Comparison of ENCODE assay signal across 7 cellular contexts in the genomic region with DNA sequence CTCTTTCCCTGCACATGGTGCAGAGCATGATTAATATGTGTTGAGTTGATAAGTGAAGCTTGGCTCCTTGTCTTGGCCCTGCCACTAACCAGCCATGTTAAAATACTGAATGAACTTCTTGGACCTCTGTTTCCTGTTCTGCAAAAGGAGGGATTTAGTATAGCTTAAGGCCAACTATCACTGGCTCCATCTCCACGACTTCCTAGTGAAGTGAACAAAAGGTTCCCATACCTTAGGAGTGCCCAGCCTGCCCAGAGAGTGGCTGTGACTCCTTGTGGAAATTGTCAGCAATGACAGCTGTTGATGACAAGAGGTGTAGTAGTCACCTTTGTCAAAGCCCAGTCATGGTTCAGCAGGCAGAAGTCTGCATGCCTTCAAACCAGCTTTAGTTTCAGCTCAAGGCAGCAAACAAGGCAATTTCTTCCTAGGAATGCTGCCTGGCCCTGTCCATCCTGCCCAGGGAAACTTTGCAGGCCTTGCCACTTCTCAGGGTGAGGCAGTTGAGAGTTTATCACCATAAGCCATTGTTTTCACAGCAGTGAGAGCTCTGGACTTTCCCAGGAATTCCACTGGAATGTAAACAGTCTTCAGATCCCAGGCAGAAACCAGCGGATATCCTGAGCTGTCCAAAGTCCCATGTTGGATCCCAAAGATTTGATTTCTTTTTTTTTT.
DNase-seq lines count a peak whose midpoint lies in the region; ATAC-seq and TF ChIP-seq lines count a peak whose summit lies in the region.

No MANE protein-coding gene starts in this region.

- H3K27ac Mint-ChIP-seq in stimulated activated memory B cell treated with anti-CD40 and anti-IgM and Interleukin-4, amounts not matched to agents 10 μg/mL and 1 μg/mL and 100 μg/mL, for 72 hours, result no peak overlapping the region

- intact Hi-C loops in lower lobe of right lung (cut with DNase I) (no loop called here), sciatic nerve (cut with DNase I) (no loop called here)

- H3K36me3 ChIP-seq in lower lobe of right lung, result no peaks in the 10 kb centered on the region

- H3K9me3 Mint-ChIP-seq in stimulated activated memory B cell treated with anti-CD40 and anti-IgM and Interleukin-4, amounts not matched to agents 10 μg/mL and 1 μg/mL and 100 μg/mL, for 72 hours, result no peaks in the 10 kb centered on the region

- no peak for TF ChIP-seq CTCF in lower lobe of right lung (IDR thresholded peaks at IDR 0.05)

- DNase-seq in amniotic epithelial cell (ENCODE audit: low read depth), result peak; percentile 87
- no peak for DNase-seq in lower lobe of right lung
- DNase-seq in DMS153 treated with DMSO at 0.1 percent for 48 hours (lab: John Stamatoyannopoulos, UW; ENCODE audit: unreplicated experiment), result no peak
- DNase-seq in sciatic nerve (ENCODE audit: low spot score), result no peak

- peaks cover 17% of the 10 kb centered on the region for H3K4me1 Mint-ChIP-seq in stimulated activated memory B cell treated with anti-CD40 and anti-IgM and Interleukin-4, amounts not matched to agents 10 μg/mL and 1 μg/mL and 100 μg/mL, for 72 hours

- H3K9me3 ChIP-seq in lower lobe of right lung, result no peaks in the 10 kb centered on the region

- ATAC-seq in GM18868 (IDR thresholded peaks at IDR 0.05; ENCODE audit: unreplicated experiment) (peak; percentile 78), HG02973 (IDR thresholded peaks at IDR 0.05; ENCODE audit: unreplicated experiment) (peak; percentile 58), lower lobe of right lung (peak in 1 of 2 donors; percentile 34), sciatic nerve (no peak)
- ATAC-seq in stimulated activated memory B cell treated with anti-CD40 and anti-IgM and Interleukin-4, amounts not matched to agents 10 μg/mL and 1 μg/mL and 100 μg/mL, for 72 hours, result no peak

- H3K27me3 ChIP-seq in lower lobe of right lung (ENCODE audit: low read depth), result no peaks in the 10 kb centered on the region

- H3K4me1 ChIP-seq in lower lobe of right lung, result peaks cover 21% of the 10 kb centered on the region

- no peaks in the 10 kb centered on the region for H3K27me3 Mint-ChIP-seq in stimulated activated memory B cell treated with anti-CD40 and anti-IgM and Interleukin-4, amounts not matched to agents 10 μg/mL and 1 μg/mL and 100 μg/mL, for 72 hours

- no peak overlapping the region for H3K4me3 Mint-ChIP-seq in stimulated activated memory B cell treated with anti-CD40 and anti-IgM and Interleukin-4, amounts not matched to agents 10 μg/mL and 1 μg/mL and 100 μg/mL, for 72 hours

- no peak overlapping the region for H3K4me3 ChIP-seq in lower lobe of right lung

- peak overlapping the region; percentile 3 for H3K27ac ChIP-seq in lower lobe of right lung

- H3K36me3 Mint-ChIP-seq in stimulated activated memory B cell treated with anti-CD40 and anti-IgM and Interleukin-4, amounts not matched to agents 10 μg/mL and 1 μg/mL and 100 μg/mL, for 72 hours, result no peaks in the 10 kb centered on the region

Comparison
In these comparisons a context has a peak if more than half of its experiments do, and no peak if none do; other contexts are left out.
1. ATAC-seq: peak in GM18868 (single experiment) and HG02973 (single experiment); none in sciatic nerve (single experiment) and stimulated activated memory B cell treated with anti-CD40 and anti-IgM and Interleukin-4, amounts not matched to agents 10 μg/mL and 1 μg/mL and 100 μg/mL, for 72 hours (single experiment).